ENCODE assay signal across 1 cellular context in the genomic region with DNA sequence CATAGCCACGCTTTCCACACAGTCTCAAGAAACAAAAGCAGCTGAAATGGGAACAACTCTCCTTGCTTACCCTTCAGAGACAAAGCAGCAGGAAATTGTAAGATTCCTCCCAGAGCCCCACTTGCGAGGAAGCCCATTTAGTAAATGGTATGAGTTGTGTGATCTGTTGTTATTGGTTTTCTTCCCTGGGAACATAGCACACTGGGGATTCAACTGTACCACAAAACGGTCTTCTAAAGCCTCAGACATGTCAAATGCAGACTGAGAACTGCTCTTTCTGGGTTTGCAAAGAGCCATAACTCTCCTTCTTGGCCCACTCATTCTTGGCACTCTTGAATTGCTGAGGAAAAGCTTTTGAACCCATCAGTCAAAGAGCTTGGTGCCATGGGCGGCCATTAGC.
TF ChIP-seq lines count a peak whose summit lies in the region.

No MANE protein-coding gene starts in this region.

TF ChIP-seq in GM23338, 12 proteins besides CTCF, POLR2A, EP300 and RAD21 (continued from another document):
- TF ChIP-seq REST (IDR thresholded peaks at IDR 0.05; ENCODE audit: unreplicated experiment) = no peak
- no peak for TF ChIP-seq POLR2AphosphoS5 (IDR thresholded peaks at IDR 0.05; ENCODE audit: low read depth)
- no peak for TF ChIP-seq ZNF114 (CRISPR knock-in tag; IDR thresholded peaks at IDR 0.05)
- no peak for TF ChIP-seq CREB1 (CRISPR knock-in tag; IDR thresholded peaks at IDR 0.05; ENCODE audit: low read depth)
